10 cellular contexts compared by ENCODE assay signal in the genomic region with DNA sequence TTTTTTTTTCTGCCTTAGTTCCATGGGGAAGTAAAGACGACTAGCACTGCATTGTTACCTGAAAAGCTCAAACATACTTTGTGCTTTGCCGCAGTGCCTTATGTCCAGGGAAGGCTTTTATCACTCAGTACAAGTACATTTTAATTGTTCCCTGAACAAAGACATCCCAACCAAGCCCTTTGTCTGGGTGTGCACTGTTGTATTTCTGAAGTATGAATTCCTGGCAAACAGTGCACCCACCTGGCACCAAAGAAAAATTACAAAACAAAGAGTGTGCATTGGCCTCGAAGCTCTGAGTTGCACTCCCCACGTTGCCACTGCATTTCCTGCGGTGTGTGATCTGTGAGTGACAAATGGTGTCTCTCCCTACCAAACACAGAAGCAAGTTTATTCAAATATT.
DNase-seq lines count a peak whose midpoint lies in the region; ATAC-seq, FAIRE-seq and TF ChIP-seq lines count a peak whose summit lies in the region.
"Had no signal": no experiment of that assay in that cellular context is flagged by ENCODE, and none has a peak within 500 bp of the region (broad histone marks: within the 10 kb centered on the region; RNA-seq: fewer than 3 reads in every experiment).

No MANE protein-coding gene starts in this region.

- DNase-seq in D721Med (ENCODE audit: insufficient read length, low spot score) = no peak
- DNase-seq in NCI-H146 (lab: John Stamatoyannopoulos, UW) = peak; percentile 97
- DNase-seq in SK-MEL-5 (ENCODE audit: low read depth, low spot score) = peak; percentile 4
- DNase-seq in kidney = no peak
- no peak for DNase-seq in OCI-M2 (lab: John Stamatoyannopoulos, UW; ENCODE audit: unreplicated experiment)
- no peak for DNase-seq in amygdala (lab: John Stamatoyannopoulos, UW)
- no peak for DNase-seq in stimulated activated CD4-positive, alpha-beta T cell treated with anti-CD3 and anti-CD28 coated beads, Interleukin-4, amount 100 ng/mL, for 4 hours
- DNase-seq: effector CD4-positive, alpha-beta T cell had no signal

- H3K9me3 ChIP-seq in kidney (ENCODE audit: control insufficient read depth in 1 of 2, low read length in 2 of 2) = no peaks in the 10 kb centered on the region

- TF ChIP-seq CTCF in D721Med (IDR thresholded peaks at IDR 0.05; ENCODE audit: insufficient read depth, missing control alignments) = peak; percentile 66
- peak; percentile 14 for TF ChIP-seq CTCF in kidney (IDR thresholded peaks at IDR 0.05; ENCODE audit: borderline replicate concordance, extremely low read depth, insufficient read depth)

- H3K4me1 ChIP-seq in kidney (ENCODE audit: control insufficient read depth in 1 of 2, insufficient read depth in 1 of 2, low read depth in 1 of 2, low read length in 2 of 2) = no peaks in the 10 kb centered on the region

- FAIRE-seq in D721Med (lab: Jason Lieb, UNC) = peak; percentile 91
- FAIRE-seq in kidney (lab: Jason Lieb, UNC) = no peak

- no peak overlapping the region for H3K9ac ChIP-seq in kidney (ENCODE audit: low read length in 2 of 2)

- intact Hi-C loops in kidney (cut with DNase I) = no loop called here

- H3K36me3 ChIP-seq in kidney (ENCODE audit: control insufficient read depth in 1 of 2, insufficient read depth in 2 of 2, low read length in 2 of 2) = no peaks in the 10 kb centered on the region

- H3K4me3 ChIP-seq in kidney (ENCODE audit: low read length in 2 of 2) = no peak overlapping the region

- in situ Hi-C loops in SK-MEL-5 (cut with HindIII; ENCODE audit: low pct_unique_long_range_greater_than_20kb, low sequenced_read_pairs) = no loop called here

- no peak for ATAC-seq in GM19035 (IDR thresholded peaks at IDR 0.05; ENCODE audit: unreplicated experiment)

- no peak overlapping the region for H3K27ac ChIP-seq in kidney (ENCODE audit: low read depth in 2 of 2, low read length in 2 of 2)
- H3K27ac ChIP-seq: RWPE1 had no signal

Comparison
In these comparisons a context has a peak if more than half of its experiments do, and no peak if none do; other contexts are left out.
1. DNase-seq: peak in NCI-H146 (single experiment) and SK-MEL-5 (single experiment); none in D721Med (single experiment), kidney (single experiment), OCI-M2 (single experiment), amygdala (0 of 56) and stimulated activated CD4-positive, alpha-beta T cell treated with anti-CD3 and anti-CD28 coated beads, Interleukin-4, amount 100 ng/mL, for 4 hours (0 of 2).